Comparison of ENCODE assay signal across 2 cellular contexts in the genomic region with DNA sequence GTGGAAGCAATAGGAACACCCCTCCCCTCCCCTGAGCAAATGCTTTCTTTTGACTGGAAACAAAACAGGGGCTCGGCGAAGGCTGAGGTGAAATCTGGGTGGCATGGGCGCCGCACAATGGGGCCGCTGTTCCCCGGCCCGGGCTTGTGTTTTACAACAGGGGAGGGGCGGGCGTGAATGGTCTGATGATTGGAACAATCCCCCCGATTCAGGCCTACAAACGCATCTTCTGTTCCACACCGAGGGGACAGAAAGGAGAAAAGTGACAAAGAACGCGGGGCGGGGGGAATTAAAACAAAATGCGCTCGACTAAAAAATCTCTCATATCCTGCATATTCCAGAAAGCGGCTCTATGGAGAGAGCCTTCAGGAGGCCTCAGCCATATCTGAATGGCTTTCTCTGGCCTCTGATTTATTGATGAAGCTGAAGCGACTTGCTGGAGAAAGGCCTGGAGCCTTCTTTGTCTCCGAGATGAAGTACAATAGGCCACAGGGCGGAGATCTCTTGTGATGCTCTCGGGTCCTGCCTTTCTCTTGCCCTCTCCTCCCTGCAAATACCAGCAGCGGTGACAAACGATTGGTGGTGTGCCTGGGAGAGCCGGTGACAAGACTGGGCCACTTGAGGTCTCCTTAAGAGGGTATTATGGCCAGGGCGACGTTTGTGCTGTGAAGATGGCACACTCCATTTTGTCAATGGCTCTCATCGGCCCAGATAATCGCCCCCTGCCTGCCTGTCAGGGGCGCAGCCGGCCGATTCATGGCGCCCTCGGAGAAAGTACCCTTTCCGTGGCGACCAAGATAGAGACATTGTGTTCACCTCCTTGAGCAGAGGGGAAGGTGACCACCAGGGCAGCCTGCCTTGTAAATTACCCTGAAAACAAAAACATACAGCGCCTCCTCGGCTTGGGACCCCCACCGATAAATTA.
A peak's percentile ranks its signal among the peaks of the same experiment; 100 is the strongest.
TF ChIP-seq lines count a peak whose summit lies in the region.

No MANE protein-coding gene starts in this region.

TF ChIP-seq in GM23338, 12 proteins besides CTCF, POLR2A, EP300 and RAD21 (continues in another document):
- no peak for TF ChIP-seq ZNF331 (CRISPR knock-in tag; IDR thresholded peaks at IDR 0.05; ENCODE audit: low read depth)
- TF ChIP-seq POLR2AphosphoS5 (IDR thresholded peaks at IDR 0.05; ENCODE audit: low read depth) = no peak
- TF ChIP-seq REST (IDR thresholded peaks at IDR 0.05; ENCODE audit: unreplicated experiment) = no peak
- no peak for TF ChIP-seq STAT1 (IDR thresholded peaks at IDR 0.05; ENCODE audit: unreplicated experiment)
- no peak for TF ChIP-seq ETS1 (IDR thresholded peaks at IDR 0.05)
- TF ChIP-seq NANOG (IDR thresholded peaks at IDR 0.05; ENCODE audit: borderline replicate concordance) = no peak
- TF ChIP-seq EZH2 (IDR thresholded peaks at IDR 0.05; ENCODE audit: low read depth, unreplicated experiment) = no peak
- no peak for TF ChIP-seq CREB1 (CRISPR knock-in tag; IDR thresholded peaks at IDR 0.05; ENCODE audit: low read depth)
- no peak for TF ChIP-seq EZH2phosphoT487 (IDR thresholded peaks at IDR 0.05; ENCODE audit: unreplicated experiment)
- no peak for TF ChIP-seq JUNB (IDR thresholded peaks at IDR 0.05; ENCODE audit: unreplicated experiment)

TF ChIP-seq in K562, 482 proteins besides CTCF, POLR2A, EP300 and RAD21:
- TF ChIP-seq POLR2H (tag; IDR thresholded peaks at IDR 0.05; ENCODE audit: low read depth) (no peak), TBP (optimal IDR thresholded peaks at IDR 0.05; ENCODE audit: low read depth, low read length) (no peak), CHD2 (IDR thresholded peaks at IDR 0.05; ENCODE audit: low read depth, low read length) (no peak), RBBP5 (IDR thresholded peaks at IDR 0.05; ENCODE audit: borderline replicate concordance, insufficient read depth, low read length, poor library complexity, severe bottlenecking) (no peak), EZH2 (IDR thresholded peaks at IDR 0.05; ENCODE audit: borderline replicate concordance, low read depth, low read length) (0 out of 2 replicates have a peak, but pooled peaks have one; percentile 75), NCOA4 (IDR thresholded peaks at IDR 0.05; ENCODE audit: partially characterized antibody) (no peak)
